Comparison of ENCODE assay signal across 9 cellular contexts in the genomic region with DNA sequence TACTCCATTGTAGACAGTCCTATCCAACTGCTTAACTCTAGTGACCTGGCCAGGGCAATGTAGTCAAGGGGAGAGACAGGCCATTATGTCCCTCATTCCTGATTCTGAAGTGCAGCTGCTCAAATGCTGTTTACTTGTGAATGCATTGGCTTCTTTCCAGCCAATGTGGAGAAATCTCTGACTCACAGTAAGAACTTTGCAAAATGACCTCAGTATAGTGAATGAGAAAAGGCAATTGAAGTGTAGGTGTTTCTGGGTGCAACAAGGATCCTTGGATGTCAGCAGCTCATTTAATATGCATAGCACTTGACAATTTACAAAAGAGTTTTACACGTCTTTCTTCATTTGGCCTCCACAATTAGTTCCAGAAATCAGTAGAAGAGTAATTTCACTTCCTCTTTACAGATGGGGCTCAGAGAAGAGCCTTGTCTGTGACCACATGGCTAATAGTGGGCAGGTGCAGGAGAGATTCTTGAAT.
DNase-seq lines count a peak whose midpoint lies in the region; ATAC-seq, FAIRE-seq and TF ChIP-seq lines count a peak whose summit lies in the region.
"Had no signal": no experiment of that assay in that cellular context is flagged by ENCODE, and none has a peak within 500 bp of the region (broad histone marks: within the 10 kb centered on the region; RNA-seq: fewer than 3 reads in every experiment).

No MANE protein-coding gene starts in this region.

- peaks cover 17% of the 10 kb centered on the region for H3K27me3 Mint-ChIP-seq in nephron progenitor cell (ENCODE audit: low read depth, poor library complexity)
- H3K27me3 Mint-ChIP-seq: activated T-cell treated with anti-CD3 and anti-CD28 coated beads, Interleukin-2, amount 50 U/mL, for 24 hours had no signal

- intact Hi-C loops in OCI-LY7 (cut with micrococcal nuclease; ENCODE audit: unreplicated experiment), result no loop called here

- no peaks in the 10 kb centered on the region for H4K20me1 ChIP-seq in OCI-LY7 (ENCODE audit: insufficient read depth, low read length)

- CTCF ChIA-PET in OCI-LY7 (lab: Charles Lee; ENCODE audit: unreplicated experiment), result no interaction called here

- H3K4me3 ChIP-seq in OCI-LY7 (ENCODE audit: low read depth, low read length, poor library complexity, severe bottlenecking), result no peak overlapping the region
- no peak overlapping the region for H3K4me3 ChIP-seq in mesenchymal stem cell (ENCODE audit: insufficient read depth in 1 of 2, low read depth in 1 of 2, low read length in 2 of 2)

- no peak overlapping the region for H2BK5ac ChIP-seq in mesenchymal stem cell (ENCODE audit: low read depth, low read length, poor library complexity, severe bottlenecking)

- H3K4ac ChIP-seq in mesenchymal stem cell (ENCODE audit: low read depth in 1 of 2, low read length in 2 of 2), result no peak overlapping the region

- H3K27ac Mint-ChIP-seq in activated naive CD4-positive, alpha-beta T cell treated with anti-CD3 and anti-CD28 coated beads, Interleukin-2, amount 50 U/mL, for 72 hours, result no peak overlapping the region
- H3K27ac Mint-ChIP-seq in nephron progenitor cell, result no peak overlapping the region
- H3K27ac Mint-ChIP-seq: activated T-cell treated with anti-CD3 and anti-CD28 coated beads, Interleukin-2, amount 50 U/mL, for 24 hours had no signal

- H3K9me3 Mint-ChIP-seq in activated naive CD4-positive, alpha-beta T cell treated with anti-CD3 and anti-CD28 coated beads, Interleukin-2, amount 50 U/mL, for 72 hours, result no peaks in the 10 kb centered on the region
- H3K9me3 Mint-ChIP-seq in nephron progenitor cell, result no peaks in the 10 kb centered on the region
- H3K9me3 Mint-ChIP-seq: activated T-cell treated with anti-CD3 and anti-CD28 coated beads, Interleukin-2, amount 50 U/mL, for 24 hours had no signal

- no peak overlapping the region for H3K18ac ChIP-seq in mesenchymal stem cell (ENCODE audit: low read depth in 1 of 2, low read length in 2 of 2)

- DNase-seq in GM19239 (ENCODE audit: insufficient read length, low spot score) (peak; percentile 4), OCI-LY7 (ENCODE audit: low spot score) (peak; percentile 60), renal cortical epithelial cell (ENCODE audit: low read depth) (peak; percentile 77), mesenchymal stem cell (no peak), nephron progenitor cell (no peak)
- DNase-seq in activated naive CD4-positive, alpha-beta T cell treated with anti-CD3 and anti-CD28 coated beads, Interleukin-2, amount 50 U/mL, for 72 hours (ENCODE audit: low spot score in 2 of 2), result no peak
- DNase-seq in stimulated activated CD4-positive, alpha-beta T cell treated with anti-CD3 and anti-CD28 coated beads, Interleukin-2, amount 100 ng/mL, for 48 hours, result no peak
- DNase-seq: activated T-cell treated with anti-CD3 and anti-CD28 coated beads, Interleukin-2, amount 50 U/mL, for 24 hours had no signal

- no peak overlapping the region for H3K9ac ChIP-seq in mesenchymal stem cell (ENCODE audit: low read length)

- BruUV-seq in OCI-LY7 (replicated peaks; lab: Mats Ljungman, UMichigan), result no TSS peak

- 67% methylated on average over 1 of the region's 1 CpG for WGBS in mesenchymal stem cell

- H3K9me2 ChIP-seq in OCI-LY7 (ENCODE audit: insufficient read depth, low read length), result no peaks in the 10 kb centered on the region

- no peak overlapping the region for H2BK120ac ChIP-seq in mesenchymal stem cell (ENCODE audit: low read depth, low read length)

- no peak overlapping the region for H3K23ac ChIP-seq in mesenchymal stem cell (ENCODE audit: low read length in 2 of 2)

- H3K4me1 ChIP-seq in OCI-LY7 (ENCODE audit: insufficient read depth, low read length, poor library complexity, severe bottlenecking) (peaks cover 20% of the 10 kb centered on the region), mesenchymal stem cell (ENCODE audit: control insufficient read depth, insufficient read depth, low read depth, low read length) (no peaks in the 10 kb centered on the region)

- POLR2A ChIA-PET in OCI-LY7 (lab: Charles Lee), result interaction anchor here (1.0 kb wide), 1 partner anchor 10 kb away, joined by 4 read pairs; no protein-coding TSS in a partner anchor

- H3K27me3 ChIP-seq in mesenchymal stem cell (ENCODE audit: control insufficient read depth in 1 of 2, insufficient read depth in 1 of 2, low read length in 2 of 2), result no peaks in the 10 kb centered on the region

- H3K79me1 ChIP-seq in mesenchymal stem cell (replicated peaks; ENCODE audit: low read length, poor library complexity, severe bottlenecking), result no peaks in the 10 kb centered on the region

- H3K36me3 Mint-ChIP-seq in activated naive CD4-positive, alpha-beta T cell treated with anti-CD3 and anti-CD28 coated beads, Interleukin-2, amount 50 U/mL, for 72 hours, result no peaks in the 10 kb centered on the region
- no peaks in the 10 kb centered on the region for H3K36me3 Mint-ChIP-seq in nephron progenitor cell (ENCODE audit: low read depth)

- peak; percentile 90 for ATAC-seq in HG02970 (IDR thresholded peaks at IDR 0.05; ENCODE audit: low FRiP score, unreplicated experiment)
- no peak for ATAC-seq in activated naive CD4-positive, alpha-beta T cell treated with anti-CD3 and anti-CD28 coated beads, Interleukin-2, amount 50 U/mL, for 72 hours

- H4K91ac ChIP-seq in mesenchymal stem cell (ENCODE audit: low read length), result no peak overlapping the region

- H2BK15ac ChIP-seq in mesenchymal stem cell (ENCODE audit: low read depth, poor library complexity, severe bottlenecking), result no peak overlapping the region

- no peak overlapping the region for H2AK5ac ChIP-seq in mesenchymal stem cell (ENCODE audit: low read length, severe bottlenecking)

- no peak overlapping the region for H2BK12ac ChIP-seq in mesenchymal stem cell (ENCODE audit: low read length in 2 of 2)

- H3K36me3 ChIP-seq in OCI-LY7 (ENCODE audit: insufficient read depth, low read length) (no peaks in the 10 kb centered on the region), mesenchymal stem cell (ENCODE audit: control insufficient read depth in 1 of 2, insufficient read depth in 2 of 2, low read depth in 1 of 2, low read length in 2 of 2) (no peaks in the 10 kb centered on the region)

- H3K9me3 ChIP-seq in OCI-LY7 (ENCODE audit: low read length) (no peaks in the 10 kb centered on the region), mesenchymal stem cell (ENCODE audit: control insufficient read depth, low read length) (no peaks in the 10 kb centered on the region)

- TF ChIP-seq CTCF in OCI-LY7 (conservative IDR thresholded peaks at IDR 0.05; ENCODE audit: low read length), result no peak
- TF ChIP-seq CTCF in nephron progenitor cell (IDR thresholded peaks at IDR 0.05), result no peak

- no peak overlapping the region for H4K8ac ChIP-seq in mesenchymal stem cell (ENCODE audit: low read length)

- H3K27ac ChIP-seq in OCI-LY7 (ENCODE audit: low read depth, low read length, poor library complexity, severe bottlenecking), result no peak overlapping the region
- H3K27ac ChIP-seq in mesenchymal stem cell (ENCODE audit: low read length, poor library complexity, severe bottlenecking), result no peak overlapping the region

- no peaks in the 10 kb centered on the region for H3K79me2 ChIP-seq in OCI-LY7 (ENCODE audit: insufficient read depth, low read depth, low read length)

- no peak overlapping the region for H2AFZ ChIP-seq in OCI-LY7 (ENCODE audit: low read length)
- H2AFZ ChIP-seq in mesenchymal stem cell (ENCODE audit: low read depth, low read length), result no peak overlapping the region

- H3K4me2 ChIP-seq in OCI-LY7 (ENCODE audit: low read length) (peak overlapping the region; percentile 51), mesenchymal stem cell (ENCODE audit: low read length, poor library complexity, severe bottlenecking) (no peak overlapping the region)

- H3K4me3 Mint-ChIP-seq in nephron progenitor cell, result no peak overlapping the region
- H3K4me3 Mint-ChIP-seq: activated T-cell treated with anti-CD3 and anti-CD28 coated beads, Interleukin-2, amount 50 U/mL, for 24 hours had no signal

- H3K4me1 Mint-ChIP-seq in nephron progenitor cell, result peaks cover 11% of the 10 kb centered on the region

- FAIRE-seq in GM19239 (lab: Jason Lieb, UNC), result no peak

- no peak overlapping the region for H3K14ac ChIP-seq in mesenchymal stem cell (ENCODE audit: low read length in 2 of 2)

Comparison
In these comparisons a context has a peak if more than half of its experiments do, and no peak if none do; other contexts are left out.
1. DNase-seq: peak in GM19239 (single experiment), OCI-LY7 (single experiment) and renal cortical epithelial cell (single experiment); none in mesenchymal stem cell (single experiment), activated naive CD4-positive, alpha-beta T cell treated with anti-CD3 and anti-CD28 coated beads, Interleukin-2, amount 50 U/mL, for 72 hours (0 of 2), nephron progenitor cell (single experiment) and stimulated activated CD4-positive, alpha-beta T cell treated with anti-CD3 and anti-CD28 coated beads, Interleukin-2, amount 100 ng/mL, for 48 hours (0 of 2).